In genomic region chr5:174229640-174230350, GRCh38 we compare ENCODE assay signal across 19 cellular contexts.
A peak's percentile ranks its signal among the peaks of the same experiment; 100 is the strongest.
DNase-seq lines count a peak whose midpoint lies in the region; ATAC-seq and TF ChIP-seq lines count a peak whose summit lies in the region.
"Had no signal": no experiment of that assay in that cellular context is flagged by ENCODE, and none has a peak within 500 bp of the region (broad histone marks: within the 10 kb centered on the region; RNA-seq: fewer than 3 reads in every experiment).

No MANE protein-coding gene starts in this region.

- H3K4me1 ChIP-seq in left ventricle myocardium inferior (peaks cover 4% of the 10 kb centered on the region), RWPE2 (ENCODE audit: insufficient read depth, poor library complexity, severe bottlenecking) (peaks cover 3% of the 10 kb centered on the region)

- no peak overlapping the region for H3K27ac ChIP-seq in left ventricle myocardium inferior (replicated peaks)
- peak overlapping the region; percentile 2 for H3K27ac ChIP-seq in RWPE2 (ENCODE audit: poor library complexity, severe bottlenecking)

- H3K4me3 ChIP-seq in left ventricle myocardium inferior (no peak overlapping the region), RWPE2 (ENCODE audit: severe bottlenecking) (no peak overlapping the region)

- peak; percentile 50 for ATAC-seq in left ventricle myocardium superior
- peak; percentile 92 for ATAC-seq in RWPE2 (ENCODE audit: low read depth)
- no peak for ATAC-seq in HG03108 (IDR thresholded peaks at IDR 0.05; ENCODE audit: unreplicated experiment)
- ATAC-seq in GM21381 (IDR thresholded peaks at IDR 0.05; ENCODE audit: unreplicated experiment), result no peak
- ATAC-seq: naive thymus-derived CD4-positive, alpha-beta T cell had no signal

- intact Hi-C loops in left ventricle myocardium superior (cut with micrococcal nuclease), result no loop called here
- intact Hi-C loops in left ventricle myocardium inferior (cut with micrococcal nuclease), result no loop called here

- H3K36me3 ChIP-seq in left ventricle myocardium inferior (no peaks in the 10 kb centered on the region), RWPE2 (ENCODE audit: low read depth) (no peaks in the 10 kb centered on the region)

- H3K27me3 ChIP-seq in left ventricle myocardium inferior (ENCODE audit: low read depth), result peaks cover 24% of the 10 kb centered on the region
- H3K27me3 ChIP-seq in RWPE2 (ENCODE audit: insufficient read depth, poor library complexity, severe bottlenecking), result no peaks in the 10 kb centered on the region

- TF ChIP-seq CTCF in left ventricle myocardium inferior (IDR thresholded peaks at IDR 0.05; ENCODE audit: borderline replicate concordance) (no peak), RWPE2 (IDR thresholded peaks at IDR 0.05; ENCODE audit: poor library complexity, severe bottlenecking) (no peak)

- H3K9me3 ChIP-seq in left ventricle myocardium inferior (replicated peaks) (no peaks in the 10 kb centered on the region), RWPE2 (ENCODE audit: severe bottlenecking) (no peaks in the 10 kb centered on the region)

- DNase-seq in left ventricle myocardium superior (no peak), left ventricle myocardium inferior (no peak), RWPE2 (ENCODE audit: low spot score) (no peak), foreskin melanocyte (peak; percentile 3), HCEC 1CT (no peak), 8988T (no peak)
- DNase-seq: activated CD4-positive, alpha-beta T cell treated with anti-CD3 and anti-CD28 coated beads, Interleukin-2, amount 10 ng/mL, durations not matched to agents 7 days and 5 days; activated naive CD8-positive, alpha-beta T cell treated with anti-CD3 and anti-CD28 coated beads, Interleukin-2, amount 10 ng/mL, durations not matched to agents 7 days and 5 days; activated T-cell treated with anti-CD3 and anti-CD28 coated beads, Interleukin-2, amount 50 U/mL, for 24 hours; AML-193; DMS 273 treated with DMSO at 0.1 percent for 48 hours; naive thymus-derived CD4-positive, alpha-beta T cell; NCI-H1105; NCI-H2171; NK-92 treated with Interleukin-12 subunit alpha and Interleukin-12 subunit beta, amount 100 ng/mL, for 24 hours; SHP77 treated with DMSO at 0.1 percent for 48 hours; T-helper 9 cell had no signal

Comparison
In these comparisons a context has a peak if more than half of its experiments do, and no peak if none do; other contexts are left out.
1. ATAC-seq: peak in left ventricle myocardium superior (single experiment) and RWPE2 (single experiment); none in HG03108 (single experiment) and GM21381 (single experiment).